1 cellular context compared by ENCODE assay signal in genomic region chr2:54664238-54664786, GRCh38.
TF ChIP-seq lines count a peak whose summit lies in the region.

No MANE protein-coding gene starts in this region.

TF ChIP-seq in WTC11, 78 proteins besides CTCF, POLR2A, EP300 and RAD21 (continued from another document):
- TF ChIP-seq ZBTB43 (CRISPR knock-in tag; IDR thresholded peaks at IDR 0.05) (no peak), ZNF219 (CRISPR knock-in tag; IDR thresholded peaks at IDR 0.05; ENCODE audit: borderline replicate concordance) (no peak)
